In the genomic region with DNA sequence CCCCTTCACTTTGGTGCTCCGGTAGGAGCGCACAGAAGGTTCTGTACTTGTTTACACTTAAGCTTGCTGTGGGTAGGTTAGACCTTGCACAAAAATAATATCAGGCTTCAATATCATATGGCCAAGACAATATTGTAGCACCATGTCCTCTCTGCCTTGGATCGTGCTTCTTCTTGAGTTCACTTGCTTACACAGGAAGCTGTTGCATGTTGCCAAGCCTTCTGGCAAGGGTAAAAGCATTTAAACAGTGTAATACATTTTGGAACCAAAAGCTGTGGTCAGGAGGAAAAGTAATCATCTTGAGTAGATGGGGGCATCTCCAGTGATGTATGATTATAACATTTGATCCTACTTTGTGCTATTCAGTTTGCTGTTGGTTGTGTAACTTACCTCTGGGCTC, we compare ENCODE assay signal across 17 cellular contexts.
DNase-seq lines count a peak whose midpoint lies in the region; ATAC-seq and TF ChIP-seq lines count a peak whose summit lies in the region.
"Had no signal": no experiment of that assay in that cellular context is flagged by ENCODE, and none has a peak within 500 bp of the region (broad histone marks: within the 10 kb centered on the region; RNA-seq: fewer than 3 reads in every experiment).

No MANE protein-coding gene starts in this region.

- no peak for TF ChIP-seq POLR2A in esophagus muscularis mucosa (IDR thresholded peaks at IDR 0.05; ENCODE audit: low read depth)
- TF ChIP-seq POLR2A in vagina (IDR thresholded peaks at IDR 0.05), result no peak

- H3K27ac ChIP-seq in right atrium auricular region (peak overlapping the region in 1 of 2 donors; percentile 24), esophagus muscularis mucosa (replicated peaks in 1 of 4) (peak overlapping the region; percentile 70 to 77 (median 75)), muscle layer of duodenum (ENCODE audit: low read length) (peak overlapping the region; percentile 76), vagina (peak overlapping the region; percentile 42)

- no peak overlapping the region for H3K4me3 Mint-ChIP-seq in progenitor cell of endocrine pancreas (ENCODE audit: low read depth)
- H3K4me3 Mint-ChIP-seq: CD14-positive monocyte had no signal

- H3K4me1 ChIP-seq in right atrium auricular region, result peaks cover 0 to 61% of the 10 kb centered on the region in 2 donors
- H3K4me1 ChIP-seq in esophagus muscularis mucosa, result peaks cover 33 to 98% (median 95%) of the 10 kb centered on the region in 4 donors
- peaks cover 11 to 34% of the 10 kb centered on the region in 2 donors for H3K4me1 ChIP-seq in muscle layer of duodenum (ENCODE audit: control insufficient read depth in 1 of 2, insufficient read depth in 2 of 2, low read length in 2 of 2)
- H3K4me1 ChIP-seq in vagina, result peaks cover 69% of the 10 kb centered on the region
- H3K4me1 ChIP-seq: HAP-1 had no signal

- H3K36me3 Mint-ChIP-seq in progenitor cell of endocrine pancreas (ENCODE audit: insufficient read depth), result peaks cover 5% of the 10 kb centered on the region
- H3K36me3 Mint-ChIP-seq: CD14-positive monocyte had no signal

- no peaks in the 10 kb centered on the region for H3K27me3 ChIP-seq in right atrium auricular region
- no peaks in the 10 kb centered on the region for H3K27me3 ChIP-seq in esophagus muscularis mucosa
- no peaks in the 10 kb centered on the region for H3K27me3 ChIP-seq in muscle layer of duodenum (ENCODE audit: low read depth, low read length)
- no peaks in the 10 kb centered on the region for H3K27me3 ChIP-seq in vagina

- no peak for TF ChIP-seq EP300 in esophagus muscularis mucosa (IDR thresholded peaks at IDR 0.05)

- ATAC-seq in Right ventricle myocardium superior (ENCODE audit: poor library complexity), result peak; percentile 28
- ATAC-seq in HG03139 (IDR thresholded peaks at IDR 0.05; ENCODE audit: unreplicated experiment), result no peak
- ATAC-seq: GM12878 had no signal

- H3K9me3 Mint-ChIP-seq in progenitor cell of endocrine pancreas (ENCODE audit: low read depth), result no peaks in the 10 kb centered on the region

- H3K9me3 ChIP-seq in right atrium auricular region, result no peaks in the 10 kb centered on the region
- H3K9me3 ChIP-seq in esophagus muscularis mucosa, result no peaks in the 10 kb centered on the region
- H3K9me3 ChIP-seq in muscle layer of duodenum (ENCODE audit: control insufficient read depth in 1 of 2, low read length in 2 of 2), result no peaks in the 10 kb centered on the region
- no peaks in the 10 kb centered on the region for H3K9me3 ChIP-seq in vagina
- H3K9me3 ChIP-seq: HAP-1 had no signal

- DNase-seq in Right ventricle myocardium superior, result no peak
- no peak for DNase-seq in right atrium auricular region (ENCODE audit: low spot score)
- DNase-seq in esophagus muscularis mucosa (ENCODE audit: extremely low spot score), result no peak
- DNase-seq in vagina (ENCODE audit: extremely low spot score in 2 of 2), result no peak
- no peak for DNase-seq in NCI-H345 treated with DMSO at 0.1 percent for 48 hours (lab: John Stamatoyannopoulos, UW; ENCODE audit: unreplicated experiment)
- no peak for DNase-seq in progenitor cell of endocrine pancreas (ENCODE audit: low spot score, unreplicated experiment)
- DNase-seq: COR-L47, NCI-H1048, NCI-H146, NCI-H2107, NCI-H345, NCI-H69 had no signal

- H3K4me3 ChIP-seq in right atrium auricular region, result no peak overlapping the region
- H3K4me3 ChIP-seq in esophagus muscularis mucosa, result no peak overlapping the region
- H3K4me3 ChIP-seq in muscle layer of duodenum (ENCODE audit: low read depth in 1 of 2, low read length in 2 of 2), result no peak overlapping the region
- H3K4me3 ChIP-seq in vagina, result no peak overlapping the region
- H3K4me3 ChIP-seq: GM12878, HAP-1 had no signal

- WGBS in esophagus muscularis mucosa, result 69% methylated on average over 3 of the region's 3 CpGs

- H3K36me3 ChIP-seq in right atrium auricular region, result peaks cover 19% of the 10 kb centered on the region
- peaks cover 0 to 25% (median 3%) of the 10 kb centered on the region in 4 donors for H3K36me3 ChIP-seq in esophagus muscularis mucosa
- H3K36me3 ChIP-seq in muscle layer of duodenum (ENCODE audit: control insufficient read depth in 1 of 2, insufficient read depth in 2 of 2, low read length in 2 of 2), result no peaks in the 10 kb centered on the region
- H3K36me3 ChIP-seq in vagina, result no peaks in the 10 kb centered on the region
- H3K36me3 ChIP-seq: HAP-1 had no signal

- TF ChIP-seq CTCF in right atrium auricular region (IDR thresholded peaks at IDR 0.05) (no peak), esophagus muscularis mucosa (IDR thresholded peaks at IDR 0.05) (no peak), vagina (IDR thresholded peaks at IDR 0.05) (no peak), progenitor cell of endocrine pancreas (IDR thresholded peaks at IDR 0.05; ENCODE audit: unreplicated experiment) (no peak)

- intact Hi-C loops in Right ventricle myocardium superior (cut with DNase I), result no loop called here
- intact Hi-C loops in esophagus muscularis mucosa (cut with DNase I), result no loop called here
- intact Hi-C loops in vagina (cut with DNase I), result loop anchor here (10.0 kb wide), 1 partner anchor 71 kb away; no protein-coding TSS in a partner anchor

- H3K27me3 Mint-ChIP-seq in progenitor cell of endocrine pancreas, result no peaks in the 10 kb centered on the region

- no peak overlapping the region for H3K27ac Mint-ChIP-seq in progenitor cell of endocrine pancreas
- H3K27ac Mint-ChIP-seq: CD14-positive monocyte had no signal

- no peaks in the 10 kb centered on the region for H3K4me1 Mint-ChIP-seq in progenitor cell of endocrine pancreas (ENCODE audit: low read depth)
